ENCODE assay signal across 8 cellular contexts in the genomic region with DNA sequence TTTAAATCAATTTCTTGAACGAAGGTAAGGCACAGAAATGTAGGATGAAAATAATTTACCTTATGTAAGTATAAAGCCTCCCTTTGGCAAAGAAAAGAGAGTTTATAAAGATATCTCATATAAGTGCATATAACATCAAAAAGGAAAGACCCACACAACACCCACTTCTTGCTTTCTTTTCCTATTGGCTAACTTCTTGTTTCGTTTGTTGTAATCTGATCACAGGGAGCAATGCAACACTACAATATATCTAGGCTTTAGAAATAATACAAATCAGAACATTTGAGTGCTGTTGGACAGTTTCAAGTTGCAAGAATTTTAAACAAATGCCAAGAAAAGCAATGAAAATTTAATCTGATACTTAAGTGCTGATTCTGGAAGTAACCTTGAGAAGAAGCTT. TPM values are rescaled to one million over a fixed set of nuclear protein-coding genes. Genes with fewer than 3 reads are reported as not detected.
DNase-seq lines count a peak whose midpoint lies in the region; ATAC-seq and TF ChIP-seq lines count a peak whose summit lies in the region.

No MANE protein-coding gene starts in this region.

- H3K4me3 ChIP-seq in heart left ventricle: peak overlapping the region in 10 of 12 donors; percentile 71 to 94 (median 84)

- WGBS in heart left ventricle, 4 donors: 23 to 28% (median 25%) methylated on average over 2 of the region's 2 CpGs

- no peaks in the 10 kb centered on the region for H3K27me3 ChIP-seq in heart left ventricle

- no peak for TF ChIP-seq POLR2A in heart left ventricle (IDR thresholded peaks at IDR 0.05)
- no peak for TF ChIP-seq POLR2A in erythroblast (IDR thresholded peaks at IDR 0.05; ENCODE audit: low read length)

- peaks cover 5% of the 10 kb centered on the region for H3K36me3 Mint-ChIP-seq in progenitor cell of endocrine pancreas (ENCODE audit: insufficient read depth)

- no peak for ATAC-seq in heart left ventricle
- no peak for ATAC-seq in left cardiac atrium
- ATAC-seq in GM18909 (IDR thresholded peaks at IDR 0.05; ENCODE audit: poor library complexity, unreplicated experiment): no peak
- no peak for ATAC-seq in GM21515 (IDR thresholded peaks at IDR 0.05; ENCODE audit: unreplicated experiment)
- no peak for ATAC-seq in GM18873 (IDR thresholded peaks at IDR 0.05; ENCODE audit: low FRiP score, unreplicated experiment)

- H3K4me3 Mint-ChIP-seq in progenitor cell of endocrine pancreas (ENCODE audit: low read depth): peak overlapping the region; percentile 90

- H3K27me3 Mint-ChIP-seq in progenitor cell of endocrine pancreas: no peaks in the 10 kb centered on the region

- peak overlapping the region in 5 of 12 donors; percentile 94 to 99 (median 96) for H3K27ac ChIP-seq in heart left ventricle

- no peaks in the 10 kb centered on the region for H3K36me3 ChIP-seq in heart left ventricle

- intact Hi-C loops in heart left ventricle (cut with DNase I): loop anchor here (2.0 to 10.0 kb wide), 9 partner anchors 54 to 259 kb away; partner anchors contain the start of gene METAP2 (in 2 of the 10)
- intact Hi-C loops in left cardiac atrium (cut with DNase I): loop anchor here (5.0 to 10.0 kb wide), 2 partner anchors 91 to 99 kb away; no protein-coding TSS in a partner anchor

- DNase-seq in heart left ventricle (no peak), left cardiac atrium (no peak), RPMI7951 (ENCODE audit: low read depth) (peak; percentile 53), erythroblast (lab: John Stamatoyannopoulos, UW) (peak; percentile 15 to 28), progenitor cell of endocrine pancreas (ENCODE audit: low spot score, unreplicated experiment) (no peak)

- H3K9me3 Mint-ChIP-seq in progenitor cell of endocrine pancreas (ENCODE audit: low read depth): no peaks in the 10 kb centered on the region

- H3K4me1 Mint-ChIP-seq in progenitor cell of endocrine pancreas (ENCODE audit: low read depth): peaks cover 35% of the 10 kb centered on the region

- TF ChIP-seq CTCF in heart left ventricle (IDR thresholded peaks at IDR 0.05) (no peak), progenitor cell of endocrine pancreas (IDR thresholded peaks at IDR 0.05; ENCODE audit: unreplicated experiment) (no peak)

- H3K9me3 ChIP-seq in heart left ventricle: no peaks in the 10 kb centered on the region

- peaks cover 0 to 53% (median 27%) of the 10 kb centered on the region in 12 donors for H3K4me1 ChIP-seq in heart left ventricle

- peak overlapping the region; percentile 99 for H3K27ac Mint-ChIP-seq in progenitor cell of endocrine pancreas

RNA-seq across cellular contexts. Expression of gene FGD6, which starts 1.3 kb away (rescaled TPM):
- 10 to 100 TPM; 11.9 to 29.1 (median 19.5) TPM for total RNA-seq in heart left ventricle
- 1 to 10 TPM; 2.8 to 2.9 TPM for polyA plus RNA-seq in heart left ventricle
- 10 to 100 TPM; 16.2 to 16.3 TPM for total RNA-seq in left cardiac atrium
- 2.5 and 3.4 TPM in 2 replicates for total RNA-seq in RPMI7951 (2014; rRNA removed; shearing (Covaris generic))
- total RNA-seq in progenitor cell of endocrine pancreas: 62.7 and 68.2 TPM in 2 replicates

RNA-seq across cellular contexts. Expression of gene VEZT, which starts 1.7 kb away (rescaled TPM):
- total RNA-seq in heart left ventricle (10 to 100 TPM; 53.6 to 89.9 (median 66.2) TPM), left cardiac atrium (10 to 100 TPM; 53.2 to 60.0 TPM), progenitor cell of endocrine pancreas (126 and 132 TPM in 2 replicates)
- polyA plus RNA-seq in heart left ventricle: 10 to 100 TPM; 14.6 to 36.2 TPM
- 31.2 and 39.7 TPM in 2 replicates for total RNA-seq in RPMI7951 (2014; rRNA removed; shearing (Covaris generic))

Comparison
In these comparisons a context has a peak if more than half of its experiments do, and no peak if none do; other contexts are left out.
1. DNase-seq: peak in RPMI7951 (single experiment) and erythroblast (2 of 2); none in heart left ventricle (0 of 5), left cardiac atrium (single experiment) and progenitor cell of endocrine pancreas (single experiment).